Comparison of ENCODE assay signal across 20 cellular contexts in genomic region chr15:54582863-54583643, GRCh38.
DNase-seq lines count a peak whose midpoint lies in the region; ATAC-seq and TF ChIP-seq lines count a peak whose summit lies in the region.
"Had no signal": no experiment of that assay in that cellular context is flagged by ENCODE, and none has a peak within 500 bp of the region (broad histone marks: within the 10 kb centered on the region; RNA-seq: fewer than 3 reads in every experiment).

No MANE protein-coding gene starts in this region.

- H3K9me3 Mint-ChIP-seq in naive thymus-derived CD8-positive, alpha-beta T cell = peaks cover 0 to 14% (median 3%) of the 10 kb centered on the region in 9 donors

- H3K4me1 Mint-ChIP-seq in naive thymus-derived CD8-positive, alpha-beta T cell = no peaks in the 10 kb centered on the region
- H3K4me1 Mint-ChIP-seq: stimulated activated effector memory CD8-positive, alpha-beta T cell treated with anti-CD3 and anti-CD28 coated beads, Interleukin-12 subunit alpha, Interleukin-12 subunit beta, amount 100 ng/mL, for 72 hours had no signal

- CTCF ChIA-PET in RWPE1 (lab: Yijun Ruan, JAX) = no interaction called here

- ATAC-seq in GM18858 (IDR thresholded peaks at IDR 0.05; ENCODE audit: unreplicated experiment) = peak; percentile 67
- ATAC-seq in GM21390 (IDR thresholded peaks at IDR 0.05; ENCODE audit: unreplicated experiment) = peak; percentile 87
- ATAC-seq in HG02852 (IDR thresholded peaks at IDR 0.05; ENCODE audit: unreplicated experiment) = peak; percentile 74
- peak; percentile 68 for ATAC-seq in HG03558 (IDR thresholded peaks at IDR 0.05; ENCODE audit: extremely low read depth, unreplicated experiment)
- no peak for ATAC-seq in naive thymus-derived CD8-positive, alpha-beta T cell
- ATAC-seq: effector memory CD8-positive, alpha-beta T cell; HCT116; pancreas; stimulated activated effector memory CD8-positive, alpha-beta T cell treated with anti-CD3 and anti-CD28 coated beads, Interleukin-12 subunit alpha, Interleukin-12 subunit beta, amount 100 ng/mL, for 72 hours had no signal

- no peak for TF ChIP-seq CTCF in RWPE1 (conservative IDR thresholded peaks at IDR 0.05; ENCODE audit: low read depth)

- no peak overlapping the region for H3K27ac Mint-ChIP-seq in naive thymus-derived CD8-positive, alpha-beta T cell
- H3K27ac Mint-ChIP-seq: effector memory CD8-positive, alpha-beta T cell; stimulated activated effector memory CD8-positive, alpha-beta T cell treated with anti-CD3 and anti-CD28 coated beads, Interleukin-12 subunit alpha, Interleukin-12 subunit beta, amount 100 ng/mL, for 72 hours; type B pancreatic cell had no signal

- peaks cover 0 to 8% (median 5%) of the 10 kb centered on the region in 5 donors for H3K27me3 Mint-ChIP-seq in naive thymus-derived CD8-positive, alpha-beta T cell
- H3K27me3 Mint-ChIP-seq: effector memory CD8-positive, alpha-beta T cell; type B pancreatic cell had no signal

- no peak for DNase-seq in hippocampal formation (lab: John Stamatoyannopoulos, UW)
- DNase-seq in NCI-H524 treated with DMSO at 0.1 percent for 48 hours (lab: John Stamatoyannopoulos, UW) = no peak
- no peak for DNase-seq in naive thymus-derived CD8-positive, alpha-beta T cell
- no peak for DNase-seq in RWPE1 (ENCODE audit: low spot score)
- DNase-seq: activated CD4-positive, alpha-beta T cell treated with anti-CD3 and anti-CD28 coated beads, Interleukin-2, amount 50 U/mL, for 4 hours; activated T-cell treated with anti-CD3 and anti-CD28 coated beads, Interleukin-2, amount 50 U/mL, for 48 hours; effector memory CD8-positive, alpha-beta T cell; GF-D8; hypothalamus; Karpas-422; NCI-H1436 treated with DMSO at 0.1 percent for 48 hours; NCI-H446; pancreas had no signal

- POLR2A ChIA-PET in naive thymus-derived CD8-positive, alpha-beta T cell (lab: Charles Lee) = no interaction called here
- POLR2A ChIA-PET in RWPE1 (lab: Yijun Ruan, JAX; ENCODE audit: low non-redundant PET) = no interaction called here

- H3K27ac ChIP-seq in RWPE1 = no peak overlapping the region
- H3K27ac ChIP-seq: pancreas had no signal

- peaks cover 0 to 5% (median 0%) of the 10 kb centered on the region in 3 donors for H3K36me3 Mint-ChIP-seq in naive thymus-derived CD8-positive, alpha-beta T cell
- H3K36me3 Mint-ChIP-seq: stimulated activated effector memory CD8-positive, alpha-beta T cell treated with anti-CD3 and anti-CD28 coated beads, Interleukin-12 subunit alpha, Interleukin-12 subunit beta, amount 100 ng/mL, for 72 hours; type B pancreatic cell had no signal

- no peak overlapping the region for H3K4me3 Mint-ChIP-seq in naive thymus-derived CD8-positive, alpha-beta T cell
- H3K4me3 Mint-ChIP-seq: effector memory CD8-positive, alpha-beta T cell; stimulated activated effector memory CD8-positive, alpha-beta T cell treated with anti-CD3 and anti-CD28 coated beads, Interleukin-12 subunit alpha, Interleukin-12 subunit beta, amount 100 ng/mL, for 72 hours; type B pancreatic cell had no signal

Comparison
In these comparisons a context has a peak if more than half of its experiments do, and no peak if none do; other contexts are left out.
1. ATAC-seq: peak in GM18858 (single experiment), GM21390 (single experiment), HG02852 (single experiment) and HG03558 (single experiment); none in naive thymus-derived CD8-positive, alpha-beta T cell (0 of 2).